16 cellular contexts compared by ENCODE assay signal in genomic region chr5:41527201-41527779, GRCh38. TPM values are rescaled to one million over a fixed set of nuclear protein-coding genes. Genes with fewer than 3 reads are reported as not detected.
DNase-seq lines count a peak whose midpoint lies in the region; ATAC-seq and TF ChIP-seq lines count a peak whose summit lies in the region.
"Had no signal": no experiment of that assay in that cellular context is flagged by ENCODE, and none has a peak within 500 bp of the region (broad histone marks: within the 10 kb centered on the region; RNA-seq: fewer than 3 reads in every experiment).

No MANE protein-coding gene starts in this region.

- H3K4me3 Mint-ChIP-seq in chondrocyte (ENCODE audit: unreplicated experiment): no peak overlapping the region
- H3K4me3 Mint-ChIP-seq in natural killer cell treated with Interleukin-12 subunit alpha and Interleukin-12 subunit beta and Interleukin-15 and Interleukin-18, amount 100 ng/mL, for 72 hours: no peak overlapping the region
- H3K4me3 Mint-ChIP-seq in activated naive CD4-positive, alpha-beta T cell treated with anti-CD3 and anti-CD28 coated beads, Interleukin-2, amount 10 ng/mL, durations not matched to agents 7 days and 5 days: no peak overlapping the region
- H3K4me3 Mint-ChIP-seq: dendritic cell treated with granulocyte-macrophage colony-stimulating factor and Interleukin-4, amounts not matched to agents 40 ng/mL and 50 ng/mL, for 4 days; T-helper 1 cell treated with Interleukin-12 subunit alpha and Interleukin-12 subunit beta and Interleukin-4 antibody, amounts not matched to agents 30 μg/mL and 1 μg/mL, for 36 hours had no signal

- TF ChIP-seq CTCF in RWPE1 (conservative IDR thresholded peaks at IDR 0.05; ENCODE audit: low read depth) (no peak), fibroblast of lung (conservative IDR thresholded peaks at IDR 0.05 in 1 of 2, IDR thresholded peaks at IDR 0.05 in 1 of 2; ENCODE audit: low read depth in 1 of 2, low read length in 2 of 2) (no peak), parathyroid adenoma (IDR thresholded peaks at IDR 0.05) (no peak), chondrocyte (IDR thresholded peaks at IDR 0.05) (no peak)

- no peaks in the 10 kb centered on the region for H3K27me3 ChIP-seq in fibroblast of lung (ENCODE audit: control insufficient read depth, insufficient read depth, low read length)
- H3K27me3 ChIP-seq in parathyroid adenoma (ENCODE audit: control insufficient read depth, insufficient read depth, low read length): no peaks in the 10 kb centered on the region
- H3K27me3 ChIP-seq: right lobe of liver had no signal

- H3K9ac ChIP-seq in fibroblast of lung (ENCODE audit: insufficient read depth, low read length): no peak overlapping the region
- no peak overlapping the region for H3K9ac ChIP-seq in parathyroid adenoma

- H3K9me3 Mint-ChIP-seq in chondrocyte (ENCODE audit: low read depth): peaks cover 28% of the 10 kb centered on the region
- peaks cover 11% of the 10 kb centered on the region for H3K9me3 Mint-ChIP-seq in natural killer cell treated with Interleukin-12 subunit alpha and Interleukin-12 subunit beta and Interleukin-15 and Interleukin-18, amount 100 ng/mL, for 72 hours
- no peaks in the 10 kb centered on the region for H3K9me3 Mint-ChIP-seq in activated naive CD4-positive, alpha-beta T cell treated with anti-CD3 and anti-CD28 coated beads, Interleukin-2, amount 10 ng/mL, durations not matched to agents 7 days and 5 days
- H3K9me3 Mint-ChIP-seq: T-helper 1 cell treated with Interleukin-12 subunit alpha and Interleukin-12 subunit beta and Interleukin-4 antibody, amounts not matched to agents 30 μg/mL and 1 μg/mL, for 36 hours had no signal

- no peaks in the 10 kb centered on the region for H3K79me2 ChIP-seq in fibroblast of lung (ENCODE audit: control insufficient read depth, insufficient read depth, low read length)
- no peaks in the 10 kb centered on the region for H3K79me2 ChIP-seq in parathyroid adenoma

- H3K9me3 ChIP-seq in fibroblast of lung (ENCODE audit: control insufficient read depth, insufficient read depth, low read depth, low read length): no peaks in the 10 kb centered on the region
- no peaks in the 10 kb centered on the region for H3K9me3 ChIP-seq in parathyroid adenoma (ENCODE audit: control insufficient read depth, low read length)
- H3K9me3 ChIP-seq: right lobe of liver had no signal

- no peaks in the 10 kb centered on the region for H3K4me1 Mint-ChIP-seq in chondrocyte (ENCODE audit: low read depth)
- no peaks in the 10 kb centered on the region for H3K4me1 Mint-ChIP-seq in natural killer cell treated with Interleukin-12 subunit alpha and Interleukin-12 subunit beta and Interleukin-15 and Interleukin-18, amount 100 ng/mL, for 72 hours (ENCODE audit: low read depth in 2 of 2)
- no peaks in the 10 kb centered on the region for H3K4me1 Mint-ChIP-seq in activated naive CD4-positive, alpha-beta T cell treated with anti-CD3 and anti-CD28 coated beads, Interleukin-2, amount 10 ng/mL, durations not matched to agents 7 days and 5 days

- DNase-seq in Daoy (ENCODE audit: low read depth) (peak; percentile 4), RWPE1 (ENCODE audit: low spot score) (peak; percentile 35), fibroblast of lung (ENCODE audit: low read depth in 2 of 2) (peak; percentile 92 to 100), chondrocyte (ENCODE audit: low spot score) (no peak)
- no peak for DNase-seq in natural killer cell treated with Interleukin-12 subunit alpha and Interleukin-12 subunit beta and Interleukin-15 and Interleukin-18, amount 100 ng/mL, for 72 hours (ENCODE audit: low spot score)
- DNase-seq in activated naive CD4-positive, alpha-beta T cell treated with anti-CD3 and anti-CD28 coated beads, Interleukin-2, amount 10 ng/mL, durations not matched to agents 7 days and 5 days: no peak
- DNase-seq: activated T-cell treated with anti-CD3 and anti-CD28 coated beads, Interleukin-2, amount 50 U/mL, for 48 hours; DND-41; NCI-H2227 treated with DMSO at 0.1 percent for 48 hours; right lobe of liver; stimulated activated CD8-positive, alpha-beta memory T cell treated with anti-CD3 and anti-CD28 coated beads, Interleukin-4, amount 100 ng/mL, for 48 hours had no signal

- CTCF ChIA-PET in RWPE1 (lab: Yijun Ruan, JAX): no interaction called here
- CTCF ChIA-PET in activated naive CD4-positive, alpha-beta T cell treated with anti-CD3 and anti-CD28 coated beads, Interleukin-2, amount 10 ng/mL, durations not matched to agents 7 days and 5 days (lab: Charles Lee): no interaction called here

- H3K27me3 Mint-ChIP-seq in chondrocyte (ENCODE audit: low read depth): no peaks in the 10 kb centered on the region
- no peaks in the 10 kb centered on the region for H3K27me3 Mint-ChIP-seq in natural killer cell treated with Interleukin-12 subunit alpha and Interleukin-12 subunit beta and Interleukin-15 and Interleukin-18, amount 100 ng/mL, for 72 hours
- H3K27me3 Mint-ChIP-seq in activated naive CD4-positive, alpha-beta T cell treated with anti-CD3 and anti-CD28 coated beads, Interleukin-2, amount 10 ng/mL, durations not matched to agents 7 days and 5 days: no peaks in the 10 kb centered on the region
- H3K27me3 Mint-ChIP-seq: dendritic cell treated with granulocyte-macrophage colony-stimulating factor and Interleukin-4, amounts not matched to agents 40 ng/mL and 50 ng/mL, for 4 days had no signal

- H4K20me1 ChIP-seq in fibroblast of lung (ENCODE audit: control insufficient read depth, extremely low read depth, insufficient read depth, low read length): no peaks in the 10 kb centered on the region

- H3K27ac Mint-ChIP-seq in chondrocyte (ENCODE audit: unreplicated experiment): no peak overlapping the region
- no peak overlapping the region for H3K27ac Mint-ChIP-seq in natural killer cell treated with Interleukin-12 subunit alpha and Interleukin-12 subunit beta and Interleukin-15 and Interleukin-18, amount 100 ng/mL, for 72 hours
- no peak overlapping the region for H3K27ac Mint-ChIP-seq in activated naive CD4-positive, alpha-beta T cell treated with anti-CD3 and anti-CD28 coated beads, Interleukin-2, amount 10 ng/mL, durations not matched to agents 7 days and 5 days
- H3K27ac Mint-ChIP-seq: dendritic cell treated with granulocyte-macrophage colony-stimulating factor and Interleukin-4, amounts not matched to agents 40 ng/mL and 50 ng/mL, for 4 days; T-helper 1 cell treated with Interleukin-12 subunit alpha and Interleukin-12 subunit beta and Interleukin-4 antibody, amounts not matched to agents 30 μg/mL and 1 μg/mL, for 36 hours had no signal

- H3K36me3 ChIP-seq in fibroblast of lung (ENCODE audit: control insufficient read depth, insufficient read depth, low read length): no peaks in the 10 kb centered on the region
- no peaks in the 10 kb centered on the region for H3K36me3 ChIP-seq in parathyroid adenoma (ENCODE audit: control insufficient read depth, insufficient read depth, low read length)
- H3K36me3 ChIP-seq: right lobe of liver had no signal

- H3K36me3 Mint-ChIP-seq in chondrocyte (ENCODE audit: low read depth): no peaks in the 10 kb centered on the region
- H3K36me3 Mint-ChIP-seq in natural killer cell treated with Interleukin-12 subunit alpha and Interleukin-12 subunit beta and Interleukin-15 and Interleukin-18, amount 100 ng/mL, for 72 hours: no peaks in the 10 kb centered on the region
- no peaks in the 10 kb centered on the region for H3K36me3 Mint-ChIP-seq in activated naive CD4-positive, alpha-beta T cell treated with anti-CD3 and anti-CD28 coated beads, Interleukin-2, amount 10 ng/mL, durations not matched to agents 7 days and 5 days

- H3K4me2 ChIP-seq in fibroblast of lung (ENCODE audit: extremely low read depth, insufficient read depth, low read length) (no peak overlapping the region), parathyroid adenoma (ENCODE audit: low read length) (no peak overlapping the region)

- H3K4me1 ChIP-seq in fibroblast of lung (ENCODE audit: control insufficient read depth, extremely low read depth, insufficient read depth, low read length) (no peaks in the 10 kb centered on the region), parathyroid adenoma (no peaks in the 10 kb centered on the region)
- H3K4me1 ChIP-seq: right lobe of liver had no signal

- H3K27ac ChIP-seq in RWPE1 (no peak overlapping the region), fibroblast of lung (ENCODE audit: insufficient read depth, low read length) (peak overlapping the region; percentile 10), parathyroid adenoma (no peak overlapping the region)
- H3K27ac ChIP-seq: right lobe of liver had no signal

- H2AFZ ChIP-seq in fibroblast of lung (ENCODE audit: low read length): no peak overlapping the region
- H2AFZ ChIP-seq in parathyroid adenoma: peak overlapping the region; percentile 17

- POLR2A ChIA-PET in RWPE1 (lab: Yijun Ruan, JAX; ENCODE audit: low non-redundant PET): no interaction called here

- no peak for ATAC-seq in GM21737 (IDR thresholded peaks at IDR 0.05; ENCODE audit: unreplicated experiment)
- no peak for ATAC-seq in natural killer cell treated with Interleukin-12 subunit alpha and Interleukin-12 subunit beta and Interleukin-15 and Interleukin-18, amount 100 ng/mL, for 72 hours
- ATAC-seq: right lobe of liver had no signal

- H3K4me3 ChIP-seq in fibroblast of lung (replicated peaks in 1 of 4; ENCODE audit: control extremely low read depth in 1 of 4, insufficient read depth in 1 of 4, low read depth in 3 of 4, low read length in 4 of 4) (no peak overlapping the region), parathyroid adenoma (ENCODE audit: low read depth, low read length) (no peak overlapping the region)
- H3K4me3 ChIP-seq: right lobe of liver had no signal

RNA-seq across cellular contexts. Expression of gene PLCXD3, which starts 16.9 kb away (rescaled TPM):
- total RNA-seq in Daoy (2014; rRNA removed; shearing (Covaris generic)): under 0.01 and 0.11 TPM in 2 replicates
- total RNA-seq in fibroblast of lung: 0.26 and 1.3 TPM in 2 replicates
- 0.02 and 0.41 TPM in 2 replicates for polyA plus RNA-seq in fibroblast of lung
- polyA plus RNA-seq in fibroblast of lung (2012): 0.48 TPM in 1 of 2 replicates, not detected in the other
- polyA minus RNA-seq in fibroblast of lung (ENCODE audit: low replicate concordance): not detected in 2 replicates
- total RNA-seq in chondrocyte: not detected in 3 replicates
- not detected for total RNA-seq in natural killer cell treated with Interleukin-12 subunit alpha and Interleukin-12 subunit beta and Interleukin-15 and Interleukin-18, amount 100 ng/mL, for 72 hours
- polyA plus RNA-seq: keratinocyte had no signal

Comparison
In these comparisons a context has a peak if more than half of its experiments do, and no peak if none do; other contexts are left out.
1. DNase-seq: peak in Daoy (single experiment), RWPE1 (single experiment) and fibroblast of lung (2 of 2); none in chondrocyte (single experiment), natural killer cell treated with Interleukin-12 subunit alpha and Interleukin-12 subunit beta and Interleukin-15 and Interleukin-18, amount 100 ng/mL, for 72 hours (single experiment) and activated naive CD4-positive, alpha-beta T cell treated with anti-CD3 and anti-CD28 coated beads, Interleukin-2, amount 10 ng/mL, durations not matched to agents 7 days and 5 days (single experiment).